In genomic region chr2:14632133-14632936, GRCh38 we compare ENCODE assay signal across 8 cellular contexts. TPM values are rescaled to one million over a fixed set of nuclear protein-coding genes. Genes with fewer than 3 reads are reported as not detected.
DNase-seq lines count a peak whose midpoint lies in the region; ATAC-seq and TF ChIP-seq lines count a peak whose summit lies in the region.

Gene LRATD1 (plus strand): TSS chr2:14632717. CDS start chr2:14633980, 1,263 bp downstream.

- H3K79me2 ChIP-seq in OCI-LY7 (ENCODE audit: insufficient read depth, low read depth, low read length): no peaks in the 10 kb centered on the region

- POLR2A ChIA-PET in OCI-LY7 (lab: Charles Lee): no interaction called here

- no peak within 1 kb of the TSS for H2AFZ ChIP-seq in OCI-LY7 (ENCODE audit: low read length)

- BruUV-seq in OCI-LY7 (replicated peaks; lab: Mats Ljungman, UMichigan): no TSS peak

- peak; percentile 82 for DNase-seq in NCI-H2171 treated with DMSO at 0.1 percent for 48 hours (lab: John Stamatoyannopoulos, UW)
- peak; percentile 86 for DNase-seq in astrocyte of the spinal cord (ENCODE audit: low read depth, low spot score)
- peak in 49 of 51 donors; percentile 3 to 87 (median 66) for DNase-seq in hypothalamus (lab: John Stamatoyannopoulos, UW)
- DNase-seq in putamen (ENCODE audit: low spot score): peak; percentile 87
- no peak for DNase-seq in OCI-LY7 (ENCODE audit: low spot score)
- DNase-seq in activated effector memory CD4-positive, alpha-beta T cell treated with Interleukin-2 at 50 U/mL for 16 hours: no peak
- DNase-seq in GM19240 (ENCODE audit: insufficient read length, low spot score): no peak

- intact Hi-C loops in OCI-LY7 (cut with micrococcal nuclease; ENCODE audit: unreplicated experiment): no loop called here

- ATAC-seq in GM21360 (IDR thresholded peaks at IDR 0.05; ENCODE audit: unreplicated experiment): peak; percentile 60

- H3K27ac ChIP-seq in OCI-LY7 (ENCODE audit: low read depth, low read length, poor library complexity, severe bottlenecking): no peak within 1 kb of the TSS

- TF ChIP-seq CTCF in astrocyte of the spinal cord (IDR thresholded peaks at IDR 0.05; ENCODE audit: low read depth, low read length) (no peak), OCI-LY7 (conservative IDR thresholded peaks at IDR 0.05; ENCODE audit: low read length) (no peak)

- H3K9me2 ChIP-seq in OCI-LY7 (ENCODE audit: insufficient read depth, low read length): no peaks in the 10 kb centered on the region

- no peaks in the 10 kb centered on the region for H3K4me1 ChIP-seq in OCI-LY7 (ENCODE audit: insufficient read depth, low read length, poor library complexity, severe bottlenecking)

- no peaks in the 10 kb centered on the region for H3K9me3 ChIP-seq in OCI-LY7 (ENCODE audit: low read length)

- H3K36me3 ChIP-seq in OCI-LY7 (ENCODE audit: insufficient read depth, low read length): no peaks in the 10 kb centered on the region

- H4K20me1 ChIP-seq in OCI-LY7 (ENCODE audit: insufficient read depth, low read length): no peaks in the 10 kb centered on the region

- CTCF ChIA-PET in OCI-LY7 (lab: Charles Lee; ENCODE audit: unreplicated experiment): no interaction called here

- no peak within 1 kb of the TSS for H3K4me2 ChIP-seq in OCI-LY7 (ENCODE audit: low read length)

- in situ Hi-C loops in astrocyte of the spinal cord (cut with HindIII; ENCODE audit: low sequenced_read_pairs): no loop called here

- peak within 1 kb of the TSS; percentile 55 for H3K4me3 ChIP-seq in astrocyte of the spinal cord (ENCODE audit: low read depth, low read length)
- H3K4me3 ChIP-seq in OCI-LY7 (ENCODE audit: low read depth, low read length, poor library complexity, severe bottlenecking): no peak within 1 kb of the TSS

RNA-seq across cellular contexts. Expression of gene LRATD1, which starts in this region (rescaled TPM):
- not detected in 2 replicates for total RNA-seq in OCI-LY7 (2014; rRNA removed; shearing (Covaris generic))
- total RNA-seq in OCI-LY7 (2022): not detected in 2 replicates

Comparison
In these comparisons a context has a peak if more than half of its experiments do, and no peak if none do; other contexts are left out.
1. DNase-seq: peak in NCI-H2171 treated with DMSO at 0.1 percent for 48 hours (single experiment), astrocyte of the spinal cord (single experiment), hypothalamus (49 of 51) and putamen (single experiment); none in OCI-LY7 (single experiment), activated effector memory CD4-positive, alpha-beta T cell treated with Interleukin-2 at 50 U/mL for 16 hours (single experiment) and GM19240 (single experiment).